9 cellular contexts compared by ENCODE assay signal in the genomic region with DNA sequence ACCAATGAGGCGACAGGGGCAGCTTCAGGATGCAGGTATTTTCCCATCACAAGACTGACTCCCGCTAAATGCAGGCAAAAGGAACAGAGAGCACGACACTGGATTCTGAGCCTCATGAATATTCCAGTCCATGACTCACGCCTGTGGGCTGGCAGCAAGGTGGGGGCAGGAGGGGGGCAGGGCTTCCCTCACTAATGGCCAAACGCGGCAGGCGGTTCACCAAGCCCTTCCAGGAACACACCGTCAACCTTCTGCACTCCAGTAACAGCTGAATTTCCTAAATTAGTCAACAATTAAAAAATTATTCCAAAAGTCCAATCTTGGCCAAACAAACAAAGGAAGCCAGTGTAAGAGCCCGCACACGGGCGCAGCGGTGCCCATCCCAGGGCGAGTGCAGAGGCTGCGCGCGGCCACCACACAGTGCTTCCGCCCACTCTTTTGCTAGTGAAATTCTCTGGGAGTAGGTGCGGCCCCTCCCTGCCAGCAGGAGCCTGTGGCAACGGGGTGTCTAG.
DNase-seq lines count a peak whose midpoint lies in the region; ATAC-seq lines count a peak whose summit lies in the region.
"Had no signal": no experiment of that assay in that cellular context is flagged by ENCODE, and none has a peak within 500 bp of the region (broad histone marks: within the 10 kb centered on the region; RNA-seq: fewer than 3 reads in every experiment).

No MANE protein-coding gene starts in this region.

- no peak for ATAC-seq in HG03108 (IDR thresholded peaks at IDR 0.05; ENCODE audit: unreplicated experiment)
- ATAC-seq in GM18498 (IDR thresholded peaks at IDR 0.05; ENCODE audit: unreplicated experiment): no peak
- ATAC-seq: activated T-cell treated with anti-CD3 and anti-CD28 coated beads, Interleukin-2, amount 50 U/mL, for 72 hours; gastroesophageal sphincter had no signal

- no peak overlapping the region for H3K9ac ChIP-seq in iPS-18a (ENCODE audit: low read length)

- H3K4me3 ChIP-seq in iPS-18a (ENCODE audit: low read length): no peak overlapping the region
- H3K4me3 ChIP-seq: gastroesophageal sphincter had no signal

- no peaks in the 10 kb centered on the region for H3K36me3 ChIP-seq in iPS-18a (ENCODE audit: control insufficient read depth, low read depth, low read length)
- H3K36me3 ChIP-seq: gastroesophageal sphincter had no signal

- peaks cover 14% of the 10 kb centered on the region for H3K4me1 ChIP-seq in iPS-18a (ENCODE audit: control insufficient read depth, low read depth, low read length)

- no peaks in the 10 kb centered on the region for H3K27me3 ChIP-seq in iPS-18a (ENCODE audit: control insufficient read depth, insufficient read depth, low read length)
- H3K27me3 ChIP-seq: gastroesophageal sphincter had no signal

- no peaks in the 10 kb centered on the region for H3K9me3 ChIP-seq in iPS-18a (ENCODE audit: control insufficient read depth, low read depth, low read length)
- H3K9me3 ChIP-seq: gastroesophageal sphincter had no signal

- H3K27ac ChIP-seq in iPS-18a (ENCODE audit: low read length): peak overlapping the region; percentile 42
- H3K27ac ChIP-seq: gastroesophageal sphincter had no signal

- DNase-seq in HK-2 (ENCODE audit: unreplicated experiment) (peak; percentile 59), anterior cingulate cortex (lab: John Stamatoyannopoulos, UW) (peak in 44 of 58 donors; percentile 11 to 69 (median 38)), stromal cell of bone marrow (ENCODE audit: low read depth) (peak; percentile 15), NOMO-1 treated with DMSO at 0.1 percent for 48 hours (lab: John Stamatoyannopoulos, UW; ENCODE audit: unreplicated experiment) (no peak)
- DNase-seq: activated T-cell treated with anti-CD3 and anti-CD28 coated beads, Interleukin-2, amount 50 U/mL, for 72 hours had no signal
